ENCODE assay signal across 8 cellular contexts in the genomic region with DNA sequence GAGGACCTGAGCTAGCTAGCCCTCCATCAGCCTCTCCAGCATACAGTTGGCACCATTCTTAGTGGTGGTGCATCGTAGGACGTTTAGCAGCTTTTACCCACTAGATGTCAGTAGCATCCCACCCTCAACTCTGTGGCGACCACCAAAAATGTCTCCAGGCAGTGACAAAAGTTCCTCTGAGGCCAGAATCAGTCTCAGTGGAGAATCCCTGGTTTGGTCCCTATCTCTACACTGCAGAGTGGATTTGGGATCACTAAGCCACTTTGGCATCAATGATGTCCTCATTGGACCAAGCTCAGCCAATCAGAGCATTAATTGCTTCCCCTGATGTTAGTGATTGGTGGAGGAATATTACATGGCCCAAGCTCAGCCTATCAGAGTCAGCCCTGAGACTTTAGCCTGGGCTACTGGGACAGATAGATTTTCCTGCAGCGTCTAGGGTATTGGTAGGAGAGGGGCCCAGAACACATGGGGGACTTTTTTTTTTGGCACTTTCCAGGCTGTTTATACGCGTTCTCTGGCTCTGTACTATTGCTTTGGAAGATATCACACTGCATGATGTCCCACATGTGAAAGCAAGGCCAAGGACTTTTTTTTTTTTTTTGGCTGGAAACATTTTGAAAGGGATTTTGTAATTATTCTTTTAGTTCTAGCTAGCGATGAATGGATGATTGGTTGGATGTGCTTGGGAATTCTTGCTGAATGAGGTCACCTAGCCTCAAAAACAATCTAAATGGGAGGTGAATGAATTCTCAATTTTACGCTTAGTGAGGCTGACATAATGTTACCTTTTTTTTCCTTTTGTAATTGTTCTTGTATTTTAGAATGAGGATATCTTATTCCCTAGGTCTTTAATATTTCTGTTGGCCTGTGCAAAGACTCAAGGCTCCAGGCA. TPM values are rescaled to one million over a fixed set of nuclear protein-coding genes. Genes with fewer than 3 reads are reported as not detected.
A peak's percentile ranks its signal among the peaks of the same experiment; 100 is the strongest.
DNase-seq lines count a peak whose midpoint lies in the region; ATAC-seq and TF ChIP-seq lines count a peak whose summit lies in the region.

No MANE protein-coding gene starts in this region.

- no peaks in the 10 kb centered on the region for H3K9me3 ChIP-seq in A673 (ENCODE audit: low read depth, low read length, poor library complexity, severe bottlenecking)
- H3K9me3 ChIP-seq in SJCRH30 (replicated peaks), result no peaks in the 10 kb centered on the region
- peaks cover 0 to 3% (median 0%) of the 10 kb centered on the region in 4 donors for H3K9me3 ChIP-seq in esophagus muscularis mucosa
- H3K9me3 ChIP-seq in parathyroid adenoma (ENCODE audit: control insufficient read depth, low read length), result no peaks in the 10 kb centered on the region

- H3K9ac ChIP-seq in parathyroid adenoma, result no peak overlapping the region

- no peak overlapping the region for H2AFZ ChIP-seq in parathyroid adenoma

- H3K27me3 ChIP-seq in A673 (replicated peaks; ENCODE audit: insufficient read depth, low read depth, low read length, poor library complexity) (peaks cover 2% of the 10 kb centered on the region), GM06990 (replicated peaks; ENCODE audit: control insufficient read depth, insufficient read depth, low read length) (no peaks in the 10 kb centered on the region), SJCRH30 (no peaks in the 10 kb centered on the region), esophagus muscularis mucosa (no peaks in the 10 kb centered on the region), parathyroid adenoma (ENCODE audit: control insufficient read depth, insufficient read depth, low read length) (no peaks in the 10 kb centered on the region)

- TF ChIP-seq EP300 in esophagus muscularis mucosa (IDR thresholded peaks at IDR 0.05), result no peak

- H3K4me3 ChIP-seq in A673 (ENCODE audit: low read depth, low read length, poor library complexity, severe bottlenecking) (no peak overlapping the region), GM06990 (replicated peaks; ENCODE audit: low read depth, low read length) (no peak overlapping the region), SJCRH30 (no peak overlapping the region), esophagus muscularis mucosa (no peak overlapping the region), parathyroid adenoma (ENCODE audit: low read depth, low read length) (no peak overlapping the region)

- 43% methylated on average over 8 of the region's 8 CpGs for WGBS in esophagus muscularis mucosa

- no peak overlapping the region for H3K4me2 ChIP-seq in parathyroid adenoma (ENCODE audit: low read length)

- BruUV-seq in A673 (replicated peaks; lab: Mats Ljungman, UMichigan), result no TSS peak

- DNase-seq in A673 (ENCODE audit: low spot score) (peak; percentile 51), GM06990 (ENCODE audit: extremely low read depth, insufficient read length) (no peak), SJCRH30 (peak; percentile 54 to 73), esophagus muscularis mucosa (ENCODE audit: extremely low spot score) (no peak), mucosa of gallbladder (ENCODE audit: low spot score) (no peak)

- ATAC-seq in HG02970 (IDR thresholded peaks at IDR 0.05; ENCODE audit: low FRiP score, unreplicated experiment) (no peak), HG02973 (IDR thresholded peaks at IDR 0.05; ENCODE audit: unreplicated experiment) (no peak)

- H3K36me3 ChIP-seq in A673 (ENCODE audit: insufficient read depth, low read length, poor library complexity, severe bottlenecking) (no peaks in the 10 kb centered on the region), GM06990 (ENCODE audit: control insufficient read depth, insufficient read depth, low read length) (no peaks in the 10 kb centered on the region), SJCRH30 (no peaks in the 10 kb centered on the region), esophagus muscularis mucosa (peaks cover 0 to under 1% (median 0%) of the 10 kb centered on the region in 4 donors), parathyroid adenoma (ENCODE audit: control insufficient read depth, insufficient read depth, low read length) (no peaks in the 10 kb centered on the region)

- CTCF ChIA-PET in A673 (lab: Charles Lee), result interaction anchor here (0.5 to 1.0 kb wide), 9 partner anchors 17 to 436 kb away, joined by 3 to 7 read pairs (median 5); partner anchors contain the start of gene RPL18A

- H3K4me1 ChIP-seq in A673 (ENCODE audit: insufficient read depth, low read length, poor library complexity, severe bottlenecking) (no peaks in the 10 kb centered on the region), SJCRH30 (peaks cover 9% of the 10 kb centered on the region; the same call in 1 of the 2 replicates), esophagus muscularis mucosa (peaks cover 0 to 4% (median 0%) of the 10 kb centered on the region in 4 donors), parathyroid adenoma (no peaks in the 10 kb centered on the region)

- no peaks in the 10 kb centered on the region for H3K79me2 ChIP-seq in parathyroid adenoma

- intact Hi-C loops in A673 (cut with micrococcal nuclease; ENCODE audit: unreplicated experiment), result loop anchor here (5.0 kb wide), 1 partner anchor 416 kb away; the partner anchor contains the start of gene RPL18A
- intact Hi-C loops in esophagus muscularis mucosa (cut with DNase I), result loop anchor here (10.0 kb wide), 1 partner anchor 133 kb away; no protein-coding TSS in a partner anchor

- TF ChIP-seq POLR2A in esophagus muscularis mucosa (IDR thresholded peaks at IDR 0.05; ENCODE audit: low read depth), result no peak

- H3K27ac ChIP-seq in A673 (ENCODE audit: low read depth, low read length, poor library complexity, severe bottlenecking) (no peak overlapping the region), SJCRH30 (peak overlapping the region; percentile 23; the same call in 1 of the 2 replicates), esophagus muscularis mucosa (replicated peaks in 1 of 4) (no peak overlapping the region), parathyroid adenoma (no peak overlapping the region)

- POLR2A ChIA-PET in A673 (lab: Charles Lee; ENCODE audit: low non-redundant PET), result interaction anchor here (0.7 kb wide), 1 partner anchor 93 kb away, joined by 6 read pairs; no protein-coding TSS in a partner anchor

- TF ChIP-seq CTCF in A673 (conservative IDR thresholded peaks at IDR 0.05; ENCODE audit: low read depth, low read length), result peak; percentile 61
- peak; percentile 51 for TF ChIP-seq CTCF in GM06990 (IDR thresholded peaks at IDR 0.05; ENCODE audit: insufficient read depth, low read length, poor library complexity, severe bottlenecking)
- TF ChIP-seq CTCF in esophagus muscularis mucosa (IDR thresholded peaks at IDR 0.05), result peak; percentile 24 to 36 (median 31)
- TF ChIP-seq CTCF in parathyroid adenoma (IDR thresholded peaks at IDR 0.05), result peak; percentile 45

RNA-seq across cellular contexts. Expression of gene TMEM221, which starts 7.0 kb away (rescaled TPM):
- total RNA-seq in A673 (2021) (0.31 TPM in 1 of 2 replicates, not detected in the other), esophagus muscularis mucosa (under 1 TPM in 2 of 4 donors, not detected in 2; 0.26 to 0.75 TPM), mucosa of gallbladder (0.37 TPM)
- 0.10 TPM in 1 of 2 replicates, not detected in the other for total RNA-seq in SJCRH30 (2014; rRNA removed; shearing (Covaris generic))

RNA-seq across cellular contexts. Expression of gene NXNL1, which starts 19.2 kb away (rescaled TPM):
- total RNA-seq in A673 (2021) (not detected in 2 replicates), esophagus muscularis mucosa (not detected), mucosa of gallbladder (not detected)
- not detected in 2 replicates for total RNA-seq in SJCRH30 (2014; rRNA removed; shearing (Covaris generic))

RNA-seq across cellular contexts. Expression of gene MVB12A, which starts 21.6 kb away (rescaled TPM):
- total RNA-seq in A673 (2021) (39.5 and 56.9 TPM in 2 replicates), esophagus muscularis mucosa (10 to 100 TPM; 24.5 to 66.1 (median 56.1) TPM), mucosa of gallbladder (61.2 TPM)
- 34.4 and 41.2 TPM in 2 replicates for total RNA-seq in SJCRH30 (2014; rRNA removed; shearing (Covaris generic))

RNA-seq across cellular contexts. Expression of gene SLC27A1, which starts 28.8 kb away (rescaled TPM):
- total RNA-seq in A673 (2021) (3.0 and 6.9 TPM in 2 replicates), esophagus muscularis mucosa (10 to 100 TPM; 15.9 to 26.1 (median 19.4) TPM), mucosa of gallbladder (37.1 TPM)
- 5.9 and 7.4 TPM in 2 replicates for total RNA-seq in SJCRH30 (2014; rRNA removed; shearing (Covaris generic))

RNA-seq across cellular contexts. Expression of gene BST2, which starts 36.1 kb away (rescaled TPM):
- total RNA-seq in A673 (2021), result 1.3 and 3.6 TPM in 2 replicates
- 19.9 and 20.6 TPM in 2 replicates for total RNA-seq in SJCRH30 (2014; rRNA removed; shearing (Covaris generic))
- total RNA-seq in esophagus muscularis mucosa, result 10 to 100 TPM; 25.3 to 59.7 (median 51.0) TPM
- total RNA-seq in mucosa of gallbladder, result 90.6 TPM

Comparison
In these comparisons a context has a peak if more than half of its experiments do, and no peak if none do; other contexts are left out.
1. DNase-seq: peak in A673 (single experiment) and SJCRH30 (2 of 2); none in GM06990 (single experiment), esophagus muscularis mucosa (single experiment) and mucosa of gallbladder (single experiment).
2. Peak in every context shown above with its lines, with median percentiles within 50 percentile points of each other: CTCF ChIP-seq.